In the genomic region with DNA sequence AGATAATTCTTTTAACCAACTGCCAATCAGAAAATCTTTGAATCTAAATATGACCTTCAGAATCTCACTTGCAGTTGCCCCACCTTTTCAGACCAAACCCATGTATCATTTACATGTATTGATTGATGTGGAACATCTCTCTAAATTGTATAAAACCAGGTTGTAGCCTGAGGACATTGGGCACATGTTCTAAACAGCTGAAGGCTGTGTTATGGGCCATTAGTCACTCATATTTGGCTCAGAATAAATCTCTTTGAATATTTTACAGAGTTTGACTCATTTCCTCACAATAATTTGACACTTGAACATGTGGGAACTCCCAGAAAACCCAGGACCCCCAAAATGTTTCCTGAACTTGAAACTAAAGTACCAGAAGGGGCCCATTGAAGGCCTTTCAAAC, we compare ENCODE assay signal across 1 cellular context.
TF ChIP-seq lines count a peak whose summit lies in the region.

No MANE protein-coding gene starts in this region.

TF ChIP-seq in HepG2, 621 proteins besides CTCF, POLR2A, EP300 and RAD21 (continued from another document):
- no peak for TF ChIP-seq ZC3H4 (CRISPR knock-in tag; IDR thresholded peaks at IDR 0.05; ENCODE audit: borderline replicate concordance)
- no peak for TF ChIP-seq KLF11 (CRISPR knock-in tag; IDR thresholded peaks at IDR 0.05)
- TF ChIP-seq ASH2L (IDR thresholded peaks at IDR 0.05; ENCODE audit: insufficient read length, low read depth, low read length): no peak
- TF ChIP-seq SRSF9 (IDR thresholded peaks at IDR 0.05; ENCODE audit: borderline replicate concordance, insufficient read depth, low read depth, low read length, poor library complexity, severe bottlenecking): no peak
- TF ChIP-seq MEF2D (CRISPR knock-in tag; IDR thresholded peaks at IDR 0.05): no peak
- no peak for TF ChIP-seq ZMAT3 (CRISPR knock-in tag; conservative IDR thresholded peaks at IDR 0.05)
- TF ChIP-seq, protein P1, sequence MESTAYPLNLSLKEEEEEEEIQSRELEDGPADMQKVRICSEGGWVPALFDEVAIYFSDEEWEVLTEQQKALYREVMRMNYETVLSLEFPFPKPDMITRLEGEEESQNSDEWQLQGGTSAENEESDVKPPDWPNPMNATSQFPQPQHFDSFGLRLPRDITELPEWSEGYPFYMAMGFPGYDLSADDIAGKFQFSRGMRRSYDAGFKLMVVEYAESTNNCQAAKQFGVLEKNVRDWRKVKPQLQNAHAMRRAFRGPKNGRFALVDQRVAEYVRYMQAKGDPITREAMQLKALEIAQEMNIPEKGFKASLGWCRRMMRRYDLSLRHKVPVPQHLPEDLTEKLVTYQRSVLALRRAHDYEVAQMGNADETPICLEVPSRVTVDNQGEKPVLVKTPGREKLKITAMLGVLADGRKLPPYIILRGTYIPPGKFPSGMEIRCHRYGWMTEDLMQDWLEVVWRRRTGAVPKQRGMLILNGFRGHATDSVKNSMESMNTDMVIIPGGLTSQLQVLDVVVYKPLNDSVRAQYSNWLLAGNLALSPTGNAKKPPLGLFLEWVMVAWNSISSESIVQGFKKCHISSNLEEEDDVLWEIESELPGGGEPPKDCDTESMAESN (CRISPR knock-in tag; conservative IDR thresholded peaks at IDR 0.05): no peak
- TF ChIP-seq, protein P2, sequence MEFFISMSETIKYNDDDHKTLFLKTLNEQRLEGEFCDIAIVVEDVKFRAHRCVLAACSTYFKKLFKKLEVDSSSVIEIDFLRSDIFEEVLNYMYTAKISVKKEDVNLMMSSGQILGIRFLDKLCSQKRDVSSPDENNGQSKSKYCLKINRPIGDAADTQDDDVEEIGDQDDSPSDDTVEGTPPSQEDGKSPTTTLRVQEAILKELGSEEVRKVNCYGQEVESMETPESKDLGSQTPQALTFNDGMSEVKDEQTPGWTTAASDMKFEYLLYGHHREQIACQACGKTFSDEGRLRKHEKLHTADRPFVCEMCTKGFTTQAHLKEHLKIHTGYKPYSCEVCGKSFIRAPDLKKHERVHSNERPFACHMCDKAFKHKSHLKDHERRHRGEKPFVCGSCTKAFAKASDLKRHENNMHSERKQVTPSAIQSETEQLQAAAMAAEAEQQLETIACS (CRISPR knock-in tag; IDR thresholded peaks at IDR 0.05): no peak
- no peak for TF ChIP-seq DNMT1 (CRISPR knock-in tag; IDR thresholded peaks at IDR 0.05)
- no peak for TF ChIP-seq BCL3 (CRISPR knock-in tag; IDR thresholded peaks at IDR 0.05)
- TF ChIP-seq ZNF572 (CRISPR knock-in tag; IDR thresholded peaks at IDR 0.05): no peak
- no peak for TF ChIP-seq TCF7L2 (IDR thresholded peaks at IDR 0.05; ENCODE audit: low read depth, low read length)
